ENCODE assay signal across 15 cellular contexts in genomic region chr4:94507281-94507680, GRCh38. TPM values are rescaled to one million over a fixed set of nuclear protein-coding genes. Genes with fewer than 3 reads are reported as not detected.
A peak's percentile ranks its signal among the peaks of the same experiment; 100 is the strongest.
DNase-seq lines count a peak whose midpoint lies in the region; ATAC-seq and TF ChIP-seq lines count a peak whose summit lies in the region.
"Had no signal": no experiment of that assay in that cellular context is flagged by ENCODE, and none has a peak within 500 bp of the region (broad histone marks: within the 10 kb centered on the region; RNA-seq: fewer than 3 reads in every experiment).

No MANE protein-coding gene starts in this region.

- H3K27ac ChIP-seq in brain microvascular endothelial cell (peak overlapping the region; percentile 70), muscle layer of colon (ENCODE audit: low read depth, low read length) (peak overlapping the region; percentile 7)

- ATAC-seq in HG02870 (IDR thresholded peaks at IDR 0.05; ENCODE audit: unreplicated experiment) (peak; percentile 34), GM18505 (IDR thresholded peaks at IDR 0.05; ENCODE audit: unreplicated experiment) (no peak), GM21737 (IDR thresholded peaks at IDR 0.05; ENCODE audit: unreplicated experiment) (no peak)

- BruUV-seq in Caco-2 (replicated peaks; lab: Mats Ljungman, UMichigan) = no TSS peak

- H3K9me3 Mint-ChIP-seq in Caco-2 (ENCODE audit: unreplicated experiment) = peaks cover under 1% of the 10 kb centered on the region
- H3K9me3 Mint-ChIP-seq: activated CD4-positive, alpha-beta T cell treated with anti-CD3 and anti-CD28 coated beads, Interleukin-2, amount 10 ng/mL, durations not matched to agents 24 days and 14 days; activated T-cell treated with anti-CD3 and anti-CD28 coated beads, Interleukin-2, amount 50 U/mL, for 4 hours had no signal

- H3K27ac Mint-ChIP-seq in Caco-2 (ENCODE audit: unreplicated experiment) = peak overlapping the region; percentile 50
- H3K27ac Mint-ChIP-seq: activated CD4-positive, alpha-beta T cell treated with anti-CD3 and anti-CD28 coated beads, Interleukin-2, amount 10 ng/mL, durations not matched to agents 24 days and 14 days; B cell had no signal

- H3K9ac ChIP-seq in muscle layer of colon (ENCODE audit: low read length) = no peak overlapping the region

- TF ChIP-seq POLR2A in GM18505 (IDR thresholded peaks at IDR 0.05; ENCODE audit: borderline replicate concordance, extremely low read depth, insufficient read depth, insufficient read length) = no peak

- intact Hi-C loops in Caco-2 (cut with micrococcal nuclease; ENCODE audit: unreplicated experiment) = no loop called here

- H3K36me3 ChIP-seq in Caco-2 (ENCODE audit: control insufficient read depth, insufficient read depth, low read length) = no peaks in the 10 kb centered on the region
- H3K36me3 ChIP-seq in brain microvascular endothelial cell (replicated peaks) = peaks cover 3% of the 10 kb centered on the region
- H3K36me3 ChIP-seq in muscle layer of colon (ENCODE audit: insufficient read depth, low read length) = no peaks in the 10 kb centered on the region

- TF ChIP-seq CTCF in Caco-2 (IDR thresholded peaks at IDR 0.05; ENCODE audit: insufficient read depth in 1 of 2, low read depth in 1 of 2, low read length in 1 of 2, severe bottlenecking in 1 of 2, unreplicated experiment in 1 of 2) (no peak), brain microvascular endothelial cell (IDR thresholded peaks at IDR 0.05; ENCODE audit: low read depth, low read length, missing control alignments) (no peak)

- DNase-seq in Caco-2 (no peak), brain microvascular endothelial cell (no peak), SIG-M5 treated with dmso at 0.1 percent for 504 hours (lab: John Stamatoyannopoulos, UW; ENCODE audit: unreplicated experiment) (no peak), SKM-1 treated with dmso at 0.1 percent for 144 hours (lab: John Stamatoyannopoulos, UW; ENCODE audit: unreplicated experiment) (no peak)
- DNase-seq: activated CD4-positive, alpha-beta T cell treated with anti-CD3 and anti-CD28 coated beads, Interleukin-2, amount 10 ng/mL, durations not matched to agents 24 days and 14 days; activated T-cell treated with anti-CD3 and anti-CD28 coated beads, Interleukin-2, amount 50 U/mL, for 4 hours; DMS153; NCI-H187; NCI-H510A treated with DMSO at 0.1 percent for 48 hours; RPMI8226 had no signal

- H3K4me3 ChIP-seq in Caco-2 (ENCODE audit: low read depth, low read length) (no peak overlapping the region), brain microvascular endothelial cell (ENCODE audit: low read depth, low read length) (no peak overlapping the region), muscle layer of colon (ENCODE audit: low read depth in 1 of 2, low read length in 2 of 2) (no peak overlapping the region)

- no peaks in the 10 kb centered on the region for H3K27me3 ChIP-seq in Caco-2 (replicated peaks; ENCODE audit: control insufficient read depth, insufficient read depth, low read length)
- H3K27me3 ChIP-seq in brain microvascular endothelial cell (replicated peaks) = no peaks in the 10 kb centered on the region
- H3K27me3 ChIP-seq in muscle layer of colon (ENCODE audit: control insufficient read depth in 1 of 2, insufficient read depth in 2 of 2, low read length in 2 of 2) = no peaks in the 10 kb centered on the region

- H3K4me1 Mint-ChIP-seq in Caco-2 (ENCODE audit: low read depth, unreplicated experiment) = peaks cover 26% of the 10 kb centered on the region
- H3K4me1 Mint-ChIP-seq: B cell had no signal

- H3K36me3 Mint-ChIP-seq in Caco-2 (ENCODE audit: insufficient read depth, unreplicated experiment) = peaks cover 9% of the 10 kb centered on the region

- H3K4me3 Mint-ChIP-seq in Caco-2 (ENCODE audit: unreplicated experiment) = no peak overlapping the region
- H3K4me3 Mint-ChIP-seq: activated CD4-positive, alpha-beta T cell treated with anti-CD3 and anti-CD28 coated beads, Interleukin-2, amount 10 ng/mL, durations not matched to agents 24 days and 14 days; activated T-cell treated with anti-CD3 and anti-CD28 coated beads, Interleukin-2, amount 50 U/mL, for 4 hours; B cell had no signal

- POLR2A ChIA-PET in Caco-2 (lab: Charles Lee) = no interaction called here

- no peaks in the 10 kb centered on the region for H3K9me3 ChIP-seq in Caco-2
- H3K9me3 ChIP-seq in muscle layer of colon (ENCODE audit: low read length) = no peaks in the 10 kb centered on the region

- peaks cover 24% of the 10 kb centered on the region for H3K4me1 ChIP-seq in Caco-2
- H3K4me1 ChIP-seq in muscle layer of colon (ENCODE audit: insufficient read depth, low read length) = peaks cover 43% of the 10 kb centered on the region

- in situ Hi-C loops in brain microvascular endothelial cell (cut with HindIII; ENCODE audit: low pct_ligation_motif_present, low sequenced_read_pairs) = no loop called here

- CTCF ChIA-PET in Caco-2 (lab: Charles Lee) = no interaction called here

- H3K27me3 Mint-ChIP-seq in Caco-2 (ENCODE audit: insufficient read depth, unreplicated experiment) = no peaks in the 10 kb centered on the region
- H3K27me3 Mint-ChIP-seq: activated CD4-positive, alpha-beta T cell treated with anti-CD3 and anti-CD28 coated beads, Interleukin-2, amount 10 ng/mL, durations not matched to agents 24 days and 14 days; B cell had no signal

RNA-seq across cellular contexts. Expression of gene PDLIM5, which starts 55.5 kb away (rescaled TPM):
- total RNA-seq in Caco-2 (2022) = 106 and 116 TPM in 2 replicates
